Comparison of ENCODE assay signal across 7 cellular contexts in the genomic region with DNA sequence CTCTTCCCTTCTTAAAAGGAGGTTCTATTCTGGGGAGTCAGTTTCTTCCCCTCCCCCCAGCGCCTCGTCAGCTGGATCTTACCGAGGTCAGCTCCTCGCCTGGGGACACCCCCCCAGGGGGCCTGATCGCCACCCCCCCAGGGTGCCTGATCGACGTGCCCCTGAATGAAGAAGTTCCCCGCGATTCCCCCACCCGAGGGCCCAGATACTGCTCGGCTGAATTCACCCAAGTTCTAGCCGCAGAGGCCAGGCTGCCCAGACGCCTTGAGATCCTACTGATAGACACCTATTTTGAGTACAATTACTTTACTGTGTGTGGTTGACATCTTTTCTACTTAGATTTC. TPM values are rescaled to one million over a fixed set of nuclear protein-coding genes. Genes with fewer than 3 reads are reported as not detected.
A peak's percentile ranks its signal among the peaks of the same experiment; 100 is the strongest.
DNase-seq lines count a peak whose midpoint lies in the region; ATAC-seq and TF ChIP-seq lines count a peak whose summit lies in the region.

No MANE protein-coding gene starts in this region.

- H3K4me2 ChIP-seq in GM23338 = peak overlapping the region; percentile 92

- H3K9ac ChIP-seq in skeletal muscle tissue (ENCODE audit: low read depth in 1 of 3, low read length in 3 of 3) = peak overlapping the region; percentile 75 to 87 (median 85)

- no peak for DNase-seq in GM23338 (ENCODE audit: low spot score)
- DNase-seq in DMS53 treated with DMSO at 0.1 percent for 48 hours (lab: John Stamatoyannopoulos, UW; ENCODE audit: unreplicated experiment) = no peak
- no peak for DNase-seq in mesenteric fat pad (ENCODE audit: low spot score)

- H3K9me3 ChIP-seq in gastroesophageal sphincter (no peaks in the 10 kb centered on the region), skeletal muscle tissue (ENCODE audit: control insufficient read depth in 3 of 3, low read length in 3 of 3) (no peaks in the 10 kb centered on the region)

- peaks cover 51% of the 10 kb centered on the region for H3K79me2 ChIP-seq in GM23338 (replicated peaks; ENCODE audit: insufficient read depth)

- H3K27ac ChIP-seq in GM23338 (ENCODE audit: low read depth) (no peak overlapping the region), VCaP (peak overlapping the region; percentile 76; the same call in 1 of the 2 replicates), gastroesophageal sphincter (peak overlapping the region in 3 of 4 donors; percentile 88 to 98 (median 97)), skeletal muscle tissue (ENCODE audit: low read depth, low read length) (peak overlapping the region; percentile 48)

- H3K4me1 ChIP-seq in GM23338 (ENCODE audit: insufficient read depth) (peaks cover 8% of the 10 kb centered on the region), gastroesophageal sphincter (peaks cover 0 to 64% (median 19%) of the 10 kb centered on the region in 3 donors), skeletal muscle tissue (ENCODE audit: control insufficient read depth in 3 of 3, insufficient read depth in 3 of 3, low read length in 3 of 3) (peaks cover 36 to 48% (median 46%) of the 10 kb centered on the region in 3 donors)

- TF ChIP-seq CTCF in GM23338 (conservative IDR thresholded peaks at IDR 0.05; ENCODE audit: low read depth in 2 of 2) (no peak), VCaP (conservative IDR thresholded peaks at IDR 0.05) (no peak), gastroesophageal sphincter (IDR thresholded peaks at IDR 0.05) (no peak)

- H3K9me2 ChIP-seq in GM23338 (ENCODE audit: insufficient read depth) = no peaks in the 10 kb centered on the region

- no peak overlapping the region for H2AFZ ChIP-seq in GM23338

- no peaks in the 10 kb centered on the region for H3K36me3 ChIP-seq in GM23338 (ENCODE audit: insufficient read depth)
- peaks cover 0 to 15% of the 10 kb centered on the region in 2 donors for H3K36me3 ChIP-seq in gastroesophageal sphincter
- peaks cover 3 to 8% (median 7%) of the 10 kb centered on the region in 3 donors for H3K36me3 ChIP-seq in skeletal muscle tissue (ENCODE audit: control insufficient read depth in 3 of 3, insufficient read depth in 3 of 3, low read length in 3 of 3)

- peaks cover 43% of the 10 kb centered on the region for H3K27me3 ChIP-seq in GM23338 (ENCODE audit: insufficient read depth)
- no peaks in the 10 kb centered on the region for H3K27me3 ChIP-seq in gastroesophageal sphincter
- no peaks in the 10 kb centered on the region for H3K27me3 ChIP-seq in skeletal muscle tissue (ENCODE audit: control insufficient read depth in 3 of 3, insufficient read depth in 3 of 3, low read length in 3 of 3)

- H3K9me3 Mint-ChIP-seq in GM23338 = 0 out of 3 replicates have a peak, but pooled peaks cover 4% of the 10 kb centered on the region

- no peak for ATAC-seq in GM23338
- ATAC-seq in gastroesophageal sphincter = no peak
- ATAC-seq in GM21423 (IDR thresholded peaks at IDR 0.05; ENCODE audit: unreplicated experiment) = no peak

- peak overlapping the region; percentile 83 for H3K4me3 ChIP-seq in GM23338
- H3K4me3 ChIP-seq in gastroesophageal sphincter = peak overlapping the region; percentile 80 to 87
- peak overlapping the region; percentile 71 to 84 (median 80) for H3K4me3 ChIP-seq in skeletal muscle tissue (ENCODE audit: low read length in 3 of 3)

- peaks cover 9% of the 10 kb centered on the region for H3K36me3 Mint-ChIP-seq in GM23338 (ENCODE audit: low read depth)

- no peak for TF ChIP-seq POLR2A in gastroesophageal sphincter (IDR thresholded peaks at IDR 0.05)

- H4K20me1 ChIP-seq in GM23338 (replicated peaks; ENCODE audit: insufficient read depth) = peaks cover 19% of the 10 kb centered on the region

- peaks cover 9% of the 10 kb centered on the region; the same call in 1 of the 2 replicates for H3F3A ChIP-seq in GM23338 (replicated peaks; ENCODE audit: low read depth)

- WGBS in gastroesophageal sphincter (ENCODE audit: low coverage in 1 of 2), 2 donors = 0% methylated on average over 1 of the region's 13 CpGs; no CpG with 5 or more reads in 1 of the 2 donors

- H3K27ac Mint-ChIP-seq in GM23338 = no peak overlapping the region

- H3K27me3 Mint-ChIP-seq in GM23338 (ENCODE audit: insufficient read depth, low read depth, poor library complexity) = peaks cover 42% of the 10 kb centered on the region

- H3K4me1 Mint-ChIP-seq in GM23338 = peaks cover 11% of the 10 kb centered on the region

- TF ChIP-seq EP300 in gastroesophageal sphincter (IDR thresholded peaks at IDR 0.05) = no peak

- H3K4me3 Mint-ChIP-seq in GM23338 = peak overlapping the region; percentile 77

TF ChIP-seq in GM23338, 12 proteins besides CTCF, POLR2A, EP300 and RAD21 (continues in another document):
- TF ChIP-seq JUNB (IDR thresholded peaks at IDR 0.05; ENCODE audit: unreplicated experiment) = no peak

RNA-seq across cellular contexts. Expression of a gene that starts 1.4 kb away (rescaled TPM):
- total RNA-seq in GM23338 (2014; rRNA removed; shearing (Covaris generic)) = 27.9 and 29.2 TPM in 2 replicates
- 3.2 and 4.4 TPM in 2 replicates for polyA plus RNA-seq in GM23338 (2016; fragmentation: Nextera tagmentation; extraction: Ambion mirVana)
- total RNA-seq in gastroesophageal sphincter (10 to 100 TPM; 47.4 to 88.9 (median 58.6) TPM), skeletal muscle tissue (5.2 TPM), mesenteric fat pad (35.2 TPM)

RNA-seq across cellular contexts. Expression of a gene that starts 25.2 kb away (rescaled TPM):
- 17.9 and 26.9 TPM in 2 replicates for total RNA-seq in GM23338 (2014; rRNA removed; shearing (Covaris generic))
- 19.0 and 20.3 TPM in 2 replicates for polyA plus RNA-seq in GM23338 (2016; fragmentation: Nextera tagmentation; extraction: Ambion mirVana)
- total RNA-seq in gastroesophageal sphincter = 10 to 100 TPM; 11.7 to 25.4 (median 19.9) TPM
- 2.6 TPM for total RNA-seq in skeletal muscle tissue
- total RNA-seq in mesenteric fat pad = 21.8 TPM

RNA-seq across cellular contexts. Expression of a gene that starts 29.9 kb away (rescaled TPM):
- total RNA-seq in GM23338 (2014; rRNA removed; shearing (Covaris generic)) = 228 and 249 TPM in 2 replicates
- polyA plus RNA-seq in GM23338 (2016; fragmentation: Nextera tagmentation; extraction: Ambion mirVana) = 511 and 521 TPM in 2 replicates
- total RNA-seq in gastroesophageal sphincter (100 to 1,000 TPM in 3 of 4 donors, 10 to 100 TPM in 1; 61.1 to 169 (median 136) TPM), skeletal muscle tissue (21.4 TPM), mesenteric fat pad (139 TPM)

RNA-seq across cellular contexts. Expression of a gene that starts 45.1 kb away (rescaled TPM):
- 98.7 and 112 TPM in 2 replicates for total RNA-seq in GM23338 (2014; rRNA removed; shearing (Covaris generic))
- 25.1 and 29.5 TPM in 2 replicates for polyA plus RNA-seq in GM23338 (2016; fragmentation: Nextera tagmentation; extraction: Ambion mirVana)
- total RNA-seq in gastroesophageal sphincter (10 to 100 TPM; 19.9 to 47.6 (median 24.3) TPM), skeletal muscle tissue (11.0 TPM), mesenteric fat pad (39.0 TPM)

RNA-seq across cellular contexts. Expression of a gene that starts 56.5 kb away (rescaled TPM):
- total RNA-seq in GM23338 (2014; rRNA removed; shearing (Covaris generic)) = 115 and 169 TPM in 2 replicates
- polyA plus RNA-seq in GM23338 (2016; fragmentation: Nextera tagmentation; extraction: Ambion mirVana) = 129 and 135 TPM in 2 replicates
- total RNA-seq in gastroesophageal sphincter (10 to 100 TPM; 47.7 to 93.5 (median 55.8) TPM), skeletal muscle tissue (43.3 TPM), mesenteric fat pad (40.1 TPM)
